In genomic region chr12:57614178-57614947, GRCh38 we compare ENCODE assay signal across 1 cellular context.
A peak's percentile ranks its signal among the peaks of the same experiment; 100 is the strongest.
TF ChIP-seq lines count a peak whose summit lies in the region.

No MANE protein-coding gene starts in this region.

TF ChIP-seq in K562, 482 proteins besides CTCF, POLR2A, EP300 and RAD21 (continued from another document):
- TF ChIP-seq PBX2 (CRISPR knock-in tag; IDR thresholded peaks at IDR 0.05; ENCODE audit: low read depth) = peak; percentile 39; the same call in 1 of the 2 replicates
- TF ChIP-seq PBX2 (tag; conservative IDR thresholded peaks at IDR 0.05; ENCODE audit: low read depth) = peak; percentile 92
- no peak for TF ChIP-seq PPARD (CRISPR knock-in tag; IDR thresholded peaks at IDR 0.05)
- peak; percentile 64; the same call in 1 of the 2 replicates for TF ChIP-seq C11orf30 (IDR thresholded peaks at IDR 0.05; ENCODE audit: low read depth)
- no peak for TF ChIP-seq CREB1 (IDR thresholded peaks at IDR 0.05)
- TF ChIP-seq CREB1 (CRISPR knock-in tag; IDR thresholded peaks at IDR 0.05) = peak; percentile 28; the same call in 1 of the 2 replicates
- no peak for TF ChIP-seq HNRNPL (IDR thresholded peaks at IDR 0.05; ENCODE audit: low read depth, low read length)
- no peak for TF ChIP-seq PML (IDR thresholded peaks at IDR 0.05; ENCODE audit: low read length)
- TF ChIP-seq ZSCAN29 (IDR thresholded peaks at IDR 0.05) = no peak
- TF ChIP-seq PKNOX1 (IDR thresholded peaks at IDR 0.05) = peak; percentile 97
- no peak for TF ChIP-seq ZNF740 (CRISPR knock-in tag; IDR thresholded peaks at IDR 0.05)
- TF ChIP-seq ZNF740 (tag; IDR thresholded peaks at IDR 0.05) = no peak
- TF ChIP-seq ZNF316 (IDR thresholded peaks at IDR 0.05) = peak; percentile 76
- no peak for TF ChIP-seq MEF2D (tag; conservative IDR thresholded peaks at IDR 0.05; ENCODE audit: low read depth)
- no peak for TF ChIP-seq ZNF696 (CRISPR knock-in tag; conservative IDR thresholded peaks at IDR 0.05)
- TF ChIP-seq ZKSCAN3 (CRISPR knock-in tag; IDR thresholded peaks at IDR 0.05) = no peak
- no peak for TF ChIP-seq ZNF324 (CRISPR knock-in tag; IDR thresholded peaks at IDR 0.05)
- TF ChIP-seq CREM (IDR thresholded peaks at IDR 0.05; ENCODE audit: low read depth) = 0 out of 2 replicates have a peak, but pooled peaks have one; percentile 40
- TF ChIP-seq THAP7 (CRISPR knock-in tag; IDR thresholded peaks at IDR 0.05) = no peak
TF ChIP-seq in K562: peak in this region for 19.
